In the genomic region with DNA sequence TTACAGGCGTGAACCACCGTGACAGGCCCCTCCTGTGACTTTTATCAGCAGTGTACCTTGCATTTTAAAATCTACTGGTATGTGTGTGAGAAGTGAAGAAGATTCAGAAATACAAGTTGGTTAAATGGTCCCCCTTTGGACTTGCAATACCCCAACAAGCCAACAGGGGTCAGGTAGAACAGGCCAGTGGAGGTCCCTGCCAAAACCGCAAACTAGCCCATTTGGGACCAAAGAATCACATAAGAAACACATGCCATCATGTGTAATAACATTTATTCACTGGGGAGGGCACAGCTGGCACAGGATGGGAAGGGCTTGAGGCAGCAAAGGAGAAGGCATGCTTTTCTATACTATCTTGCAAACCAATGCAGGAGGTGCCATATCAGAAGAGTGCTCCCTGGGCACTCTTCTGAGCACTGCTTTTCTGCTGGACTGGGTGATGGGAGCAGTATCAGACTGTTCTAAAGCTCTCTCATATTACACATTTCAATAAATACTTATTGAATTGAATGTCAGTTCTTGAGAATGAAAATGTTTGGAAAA, we compare ENCODE assay signal across 8 cellular contexts.
DNase-seq lines count a peak whose midpoint lies in the region; ATAC-seq and TF ChIP-seq lines count a peak whose summit lies in the region.

No MANE protein-coding gene starts in this region.

- DNase-seq in DND-41 (peak; percentile 52), cardiac muscle cell (ENCODE audit: low read depth in 1 of 2, low spot score in 1 of 2) (peak in 1 of 2 donors; percentile 72), NOMO-1 treated with dmso at 0.1 percent for 144 hours (lab: John Stamatoyannopoulos, UW; ENCODE audit: unreplicated experiment) (no peak)
- no peak for DNase-seq in activated T-cell treated with anti-CD3 and anti-CD28 coated beads, Interleukin-2, amount 50 U/mL, for 24 hours
- DNase-seq in stimulated activated CD4-positive, alpha-beta T cell treated with anti-CD3 and anti-CD28 coated beads, Interleukin-4, amount 100 ng/mL, for 1 hour, result peak; percentile 25

- H3K4me2 ChIP-seq in DND-41 (ENCODE audit: insufficient read depth, low read length), result no peak overlapping the region

- H3K9me3 Mint-ChIP-seq in activated T-cell treated with anti-CD3 and anti-CD28 coated beads, Interleukin-2, amount 50 U/mL, for 24 hours, result no peaks in the 10 kb centered on the region

- peaks cover 48% of the 10 kb centered on the region for H3K79me2 ChIP-seq in DND-41 (ENCODE audit: insufficient read depth, low read length)

- H3K9ac ChIP-seq in DND-41 (ENCODE audit: low read depth, low read length), result no peak overlapping the region

- H3K4me3 Mint-ChIP-seq in activated T-cell treated with anti-CD3 and anti-CD28 coated beads, Interleukin-2, amount 50 U/mL, for 24 hours, result no peak overlapping the region

- H3K9me3 ChIP-seq in DND-41 (ENCODE audit: insufficient read depth, low read length, severe bottlenecking) (no peaks in the 10 kb centered on the region), cardiac muscle cell (ENCODE audit: low read depth) (no peaks in the 10 kb centered on the region)

- no peaks in the 10 kb centered on the region for H3K27me3 Mint-ChIP-seq in activated T-cell treated with anti-CD3 and anti-CD28 coated beads, Interleukin-2, amount 50 U/mL, for 24 hours

- no peaks in the 10 kb centered on the region for H3K27me3 ChIP-seq in DND-41 (ENCODE audit: insufficient read depth, low read length, poor library complexity)
- no peaks in the 10 kb centered on the region for H3K27me3 ChIP-seq in cardiac muscle cell

- TF ChIP-seq CTCF in DND-41 (IDR thresholded peaks at IDR 0.05; ENCODE audit: borderline replicate concordance, extremely low read depth, low read length, poor library complexity, severe bottlenecking) (peak; percentile 75), LNCAP (IDR thresholded peaks at IDR 0.05) (peak; percentile 77), cardiac muscle cell (IDR thresholded peaks at IDR 0.05; ENCODE audit: low read depth, low read length) (peak; percentile 77)

- H3K4me3 ChIP-seq in DND-41 (ENCODE audit: low read depth in 1 of 2, low read length in 2 of 2) (no peak overlapping the region), cardiac muscle cell (no peak overlapping the region)

- peak overlapping the region; percentile 85 for H3K27ac Mint-ChIP-seq in activated T-cell treated with anti-CD3 and anti-CD28 coated beads, Interleukin-2, amount 50 U/mL, for 24 hours

- H3K36me3 ChIP-seq in DND-41 (ENCODE audit: insufficient read depth, low read length) (peaks cover 30% of the 10 kb centered on the region), cardiac muscle cell (no peaks in the 10 kb centered on the region)

- peaks cover 95% of the 10 kb centered on the region for H3K36me3 Mint-ChIP-seq in activated T-cell treated with anti-CD3 and anti-CD28 coated beads, Interleukin-2, amount 50 U/mL, for 24 hours (ENCODE audit: low read depth)

- H3K4me1 ChIP-seq in DND-41 (ENCODE audit: insufficient read depth, low read length) (no peaks in the 10 kb centered on the region; the same call in 1 of the 2 replicates), cardiac muscle cell (ENCODE audit: low read depth) (no peaks in the 10 kb centered on the region)

- peaks cover 36% of the 10 kb centered on the region for H4K20me1 ChIP-seq in DND-41 (ENCODE audit: insufficient read depth, low read length)

- no peak overlapping the region for H3K27ac ChIP-seq in DND-41 (ENCODE audit: low read length)
- no peak overlapping the region for H3K27ac ChIP-seq in cardiac muscle cell

- ATAC-seq in DND-41 (ENCODE audit: insufficient read depth, low read depth) (peak; percentile 52), GM19397 (IDR thresholded peaks at IDR 0.05; ENCODE audit: unreplicated experiment) (no peak), GM19467 (IDR thresholded peaks at IDR 0.05; ENCODE audit: unreplicated experiment) (no peak)

- peaks cover 97% of the 10 kb centered on the region for H3K4me1 Mint-ChIP-seq in activated T-cell treated with anti-CD3 and anti-CD28 coated beads, Interleukin-2, amount 50 U/mL, for 24 hours (ENCODE audit: low read depth)

- no peak overlapping the region for H2AFZ ChIP-seq in DND-41 (ENCODE audit: low read depth, low read length)

Comparison
In these comparisons a context has a peak if more than half of its experiments do, and no peak if none do; other contexts are left out.
1. DNase-seq: peak in DND-41 (single experiment) and stimulated activated CD4-positive, alpha-beta T cell treated with anti-CD3 and anti-CD28 coated beads, Interleukin-4, amount 100 ng/mL, for 1 hour (single experiment); none in activated T-cell treated with anti-CD3 and anti-CD28 coated beads, Interleukin-2, amount 50 U/mL, for 24 hours (single experiment) and NOMO-1 treated with dmso at 0.1 percent for 144 hours (single experiment).
2. Peak in every context shown above with its lines, with median percentiles within 50 percentile points of each other: CTCF ChIP-seq.